Comparison of ENCODE assay signal across 8 cellular contexts in the genomic region with DNA sequence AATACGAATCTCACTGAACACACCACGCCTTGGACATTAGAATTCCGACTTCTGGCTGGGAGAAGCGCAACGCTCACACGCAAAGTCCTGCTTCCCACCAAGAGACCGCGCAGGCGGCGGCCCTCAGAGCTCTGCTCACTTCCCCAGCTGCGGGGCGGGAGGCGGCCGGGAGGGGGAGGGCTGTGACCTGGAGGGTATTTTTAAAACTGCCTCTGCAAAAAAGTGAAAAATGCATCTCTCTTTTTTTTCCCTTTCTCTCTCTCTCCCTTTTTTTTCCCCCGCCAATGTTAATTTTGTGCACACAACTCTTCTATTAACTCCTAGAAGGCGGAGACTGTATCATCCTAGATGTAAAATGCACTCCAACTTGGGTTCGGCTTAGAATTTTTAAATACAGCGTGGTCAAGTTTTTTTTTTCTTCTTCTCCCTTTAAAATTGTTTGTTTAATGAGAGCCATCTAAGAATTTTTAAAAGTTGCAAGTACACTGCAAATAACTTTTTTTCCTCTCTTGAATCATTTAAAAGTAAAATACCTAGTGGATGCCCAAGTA.
DNase-seq lines count a peak whose midpoint lies in the region; ATAC-seq and TF ChIP-seq lines count a peak whose summit lies in the region.

No MANE protein-coding gene starts in this region.

- peak overlapping the region; percentile 82 for H2AFZ ChIP-seq in GM23338

- H3K9me3 Mint-ChIP-seq in GM23338 = peaks cover 17% of the 10 kb centered on the region; the same call in 2 of the 3 replicates

- H3K36me3 ChIP-seq in GM23338 (ENCODE audit: insufficient read depth) = no peaks in the 10 kb centered on the region
- no peaks in the 10 kb centered on the region for H3K36me3 ChIP-seq in body of pancreas (replicated peaks in 1 of 2; ENCODE audit: insufficient read depth in 1 of 2, low read depth in 2 of 2)
- H3K36me3 ChIP-seq in testis (ENCODE audit: low read depth, missing control alignments) = no peaks in the 10 kb centered on the region

- ATAC-seq in GM18498 (IDR thresholded peaks at IDR 0.05; ENCODE audit: unreplicated experiment) (peak; percentile 47), GM23338 (peak; percentile 72), body of pancreas (peak; percentile 49), left lobe of liver (peak; percentile 54)

- no peaks in the 10 kb centered on the region for H3K9me2 ChIP-seq in GM23338 (ENCODE audit: insufficient read depth)

- no peaks in the 10 kb centered on the region for H4K20me1 ChIP-seq in GM23338 (replicated peaks; ENCODE audit: insufficient read depth)

- peak in 1 of 2 experiments; percentile 21; a peak in 1 of 4 replicates for TF ChIP-seq CTCF in GM23338 (conservative IDR thresholded peaks at IDR 0.05; ENCODE audit: low read depth in 2 of 2)
- TF ChIP-seq CTCF in LNCaP clone FGC (IDR thresholded peaks at IDR 0.05; ENCODE audit: control insufficient read depth, extremely low read depth, insufficient read depth) = no peak
- TF ChIP-seq CTCF in body of pancreas (IDR thresholded peaks at IDR 0.05) = peak in 3 of 7 experiments; percentile 10 to 45 (median 33)
- TF ChIP-seq CTCF in testis (IDR thresholded peaks at IDR 0.05) = peak in 1 of 3 experiments; percentile 27

- H3K4me3 ChIP-seq in GM23338 = peak overlapping the region; percentile 66
- peak overlapping the region; percentile 56 for H3K4me3 ChIP-seq in LNCaP clone FGC (ENCODE audit: low read depth, low read length)
- H3K4me3 ChIP-seq in body of pancreas = peak overlapping the region; percentile 31 to 35
- H3K4me3 ChIP-seq in testis = peak overlapping the region; percentile 79 to 89

- H3K36me3 Mint-ChIP-seq in GM23338 (ENCODE audit: low read depth) = peaks cover 3% of the 10 kb centered on the region; the same call in 2 of the 3 replicates

- TF ChIP-seq POLR2A in body of pancreas (IDR thresholded peaks at IDR 0.05) = no peak
- no peak for TF ChIP-seq POLR2A in testis (IDR thresholded peaks at IDR 0.05)

- intact Hi-C loops in body of pancreas (cut with DNase I) (no loop called here), testis (cut with DNase I; ENCODE audit: low total_unique reads) (loop anchor here (5.0 kb wide), 1 partner anchor 261 kb away; no protein-coding TSS in a partner anchor)

- in situ Hi-C loops in ACHN (cut with HindIII; ENCODE audit: low pct_ligation_motif_present, low pct_unique_long_range_greater_than_20kb, low sequenced_read_pairs) = no loop called here

- peak overlapping the region; percentile 84 for H3K4me3 Mint-ChIP-seq in GM23338

- H3K27me3 ChIP-seq in GM23338 (ENCODE audit: insufficient read depth) (no peaks in the 10 kb centered on the region), body of pancreas (no peaks in the 10 kb centered on the region), testis (no peaks in the 10 kb centered on the region)

- H3K79me2 ChIP-seq in GM23338 (replicated peaks; ENCODE audit: insufficient read depth) = no peaks in the 10 kb centered on the region

- H3K27me3 Mint-ChIP-seq in GM23338 (ENCODE audit: insufficient read depth, low read depth, poor library complexity) = peaks cover 20% of the 10 kb centered on the region

- H3K27ac ChIP-seq in GM23338 (ENCODE audit: low read depth) (peak overlapping the region; percentile 24), body of pancreas (peak overlapping the region; percentile 59 to 97 (median 94)), testis (peak overlapping the region; percentile 98 to 99)

- H3K4me1 Mint-ChIP-seq in GM23338 = peaks cover 14% of the 10 kb centered on the region

- H3K9me3 ChIP-seq in body of pancreas (no peaks in the 10 kb centered on the region), testis (no peaks in the 10 kb centered on the region)

- 11% methylated on average over 18 of the region's 18 CpGs for WGBS in body of pancreas, 2 donors
- WGBS in testis, 2 donors = 3 to 5% methylated on average over 18 of the region's 18 CpGs

- DNase-seq in GM23338 (ENCODE audit: low spot score) = peak; percentile 82
- no peak for DNase-seq in LNCaP clone FGC (ENCODE audit: low read depth)
- DNase-seq in body of pancreas = no peak
- DNase-seq in left lobe of liver (ENCODE audit: low spot score) = no peak
- DNase-seq in testis = no peak
- DNase-seq in stimulated activated CD4-positive, alpha-beta T cell treated with anti-CD3 and anti-CD28 coated beads, Interleukin-2, amount 100 ng/mL, for 48 hours = no peak
- DNase-seq in ACHN = no peak

- peaks cover 6% of the 10 kb centered on the region; the same call in 1 of the 2 replicates for H3K4me1 ChIP-seq in GM23338 (ENCODE audit: insufficient read depth)
- H3K4me1 ChIP-seq in body of pancreas = peaks cover 9% of the 10 kb centered on the region
- H3K4me1 ChIP-seq in testis = peaks cover 11% of the 10 kb centered on the region

- no peaks in the 10 kb centered on the region; the same call in 1 of the 2 replicates for H3F3A ChIP-seq in GM23338 (replicated peaks; ENCODE audit: low read depth)

- H3K4me2 ChIP-seq in GM23338 = peak overlapping the region; percentile 75

- H3K27ac Mint-ChIP-seq in GM23338 = peak overlapping the region; percentile 91; the same call in 1 of the 2 replicates

TF ChIP-seq in GM23338, 12 proteins besides CTCF, POLR2A, EP300 and RAD21:
- TF ChIP-seq ZNF114 (CRISPR knock-in tag; IDR thresholded peaks at IDR 0.05) (no peak), EZH2 (IDR thresholded peaks at IDR 0.05; ENCODE audit: low read depth, unreplicated experiment) (no peak), CREB1 (CRISPR knock-in tag; IDR thresholded peaks at IDR 0.05; ENCODE audit: low read depth) (no peak), JUNB (IDR thresholded peaks at IDR 0.05; ENCODE audit: unreplicated experiment) (no peak), EZH2phosphoT487 (IDR thresholded peaks at IDR 0.05; ENCODE audit: unreplicated experiment) (no peak)
- TF ChIP-seq, protein P1, sequence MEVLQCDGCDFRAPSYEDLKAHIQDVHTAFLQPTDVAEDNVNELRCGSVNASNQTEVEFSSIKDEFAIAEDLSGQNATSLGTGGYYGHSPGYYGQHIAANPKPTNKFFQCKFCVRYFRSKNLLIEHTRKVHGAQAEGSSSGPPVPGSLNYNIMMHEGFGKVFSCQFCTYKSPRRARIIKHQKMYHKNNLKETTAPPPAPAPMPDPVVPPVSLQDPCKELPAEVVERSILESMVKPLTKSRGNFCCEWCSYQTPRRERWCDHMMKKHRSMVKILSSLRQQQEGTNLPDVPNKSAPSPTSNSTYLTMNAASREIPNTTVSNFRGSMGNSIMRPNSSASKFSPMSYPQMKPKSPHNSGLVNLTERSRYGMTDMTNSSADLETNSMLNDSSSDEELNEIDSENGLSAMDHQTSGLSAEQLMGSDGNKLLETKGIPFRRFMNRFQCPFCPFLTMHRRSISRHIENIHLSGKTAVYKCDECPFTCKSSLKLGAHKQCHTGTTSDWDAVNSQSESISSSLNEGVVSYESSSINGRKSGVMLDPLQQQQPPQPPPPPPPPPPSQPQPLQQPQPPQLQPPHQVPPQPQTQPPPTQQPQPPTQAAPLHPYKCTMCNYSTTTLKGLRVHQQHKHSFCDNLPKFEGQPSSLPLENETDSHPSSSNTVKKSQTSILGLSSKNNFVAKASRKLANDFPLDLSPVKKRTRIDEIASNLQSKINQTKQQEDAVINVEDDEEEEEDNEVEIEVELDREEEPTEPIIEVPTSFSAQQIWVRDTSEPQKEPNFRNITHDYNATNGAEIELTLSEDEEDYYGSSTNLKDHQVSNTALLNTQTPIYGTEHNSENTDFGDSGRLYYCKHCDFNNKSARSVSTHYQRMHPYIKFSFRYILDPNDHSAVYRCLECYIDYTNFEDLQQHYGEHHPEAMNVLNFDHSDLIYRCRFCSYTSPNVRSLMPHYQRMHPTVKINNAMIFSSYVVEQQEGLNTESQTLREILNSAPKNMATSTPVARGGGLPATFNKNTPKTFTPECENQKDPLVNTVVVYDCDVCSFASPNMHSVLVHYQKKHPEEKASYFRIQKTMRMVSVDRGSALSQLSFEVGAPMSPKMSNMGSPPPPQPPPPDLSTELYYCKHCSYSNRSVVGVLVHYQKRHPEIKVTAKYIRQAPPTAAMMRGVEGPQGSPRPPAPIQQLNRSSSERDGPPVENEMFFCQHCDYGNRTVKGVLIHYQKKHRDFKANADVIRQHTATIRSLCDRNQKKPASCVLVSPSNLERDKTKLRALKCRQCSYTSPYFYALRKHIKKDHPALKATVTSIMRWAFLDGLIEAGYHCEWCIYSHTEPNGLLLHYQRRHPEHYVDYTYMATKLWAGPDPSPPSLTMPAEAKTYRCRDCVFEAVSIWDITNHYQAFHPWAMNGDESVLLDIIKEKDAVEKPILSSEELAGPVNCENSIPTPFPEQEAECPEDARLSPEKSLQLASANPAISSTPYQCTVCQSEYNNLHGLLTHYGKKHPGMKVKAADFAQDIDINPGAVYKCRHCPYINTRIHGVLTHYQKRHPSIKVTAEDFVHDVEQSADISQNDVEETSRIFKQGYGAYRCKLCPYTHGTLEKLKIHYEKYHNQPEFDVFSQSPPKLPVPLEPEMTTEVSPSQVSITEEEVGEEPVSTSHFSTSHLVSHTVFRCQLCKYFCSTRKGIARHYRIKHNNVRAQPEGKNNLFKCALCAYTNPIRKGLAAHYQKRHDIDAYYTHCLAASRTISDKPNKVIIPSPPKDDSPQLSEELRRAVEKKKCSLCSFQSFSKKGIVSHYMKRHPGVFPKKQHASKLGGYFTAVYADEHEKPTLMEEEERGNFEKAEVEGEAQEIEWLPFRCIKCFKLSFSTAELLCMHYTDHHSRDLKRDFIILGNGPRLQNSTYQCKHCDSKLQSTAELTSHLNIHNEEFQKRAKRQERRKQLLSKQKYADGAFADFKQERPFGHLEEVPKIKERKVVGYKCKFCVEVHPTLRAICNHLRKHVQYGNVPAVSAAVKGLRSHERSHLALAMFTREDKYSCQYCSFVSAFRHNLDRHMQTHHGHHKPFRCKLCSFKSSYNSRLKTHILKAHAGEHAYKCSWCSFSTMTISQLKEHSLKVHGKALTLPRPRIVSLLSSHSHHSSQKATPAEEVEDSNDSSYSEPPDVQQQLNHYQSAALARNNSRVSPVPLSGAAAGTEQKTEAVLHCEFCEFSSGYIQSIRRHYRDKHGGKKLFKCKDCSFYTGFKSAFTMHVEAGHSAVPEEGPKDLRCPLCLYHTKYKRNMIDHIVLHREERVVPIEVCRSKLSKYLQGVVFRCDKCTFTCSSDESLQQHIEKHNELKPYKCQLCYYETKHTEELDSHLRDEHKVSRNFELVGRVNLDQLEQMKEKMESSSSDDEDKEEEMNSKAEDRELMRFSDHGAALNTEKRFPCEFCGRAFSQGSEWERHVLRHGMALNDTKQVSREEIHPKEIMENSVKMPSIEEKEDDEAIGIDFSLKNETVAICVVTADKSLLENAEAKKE (CRISPR knock-in tag; IDR thresholded peaks at IDR 0.05) = no peak
TF ChIP-seq in GM23338: peak in this region for 0.

Comparison
In these comparisons a context has a peak if more than half of its experiments do, and no peak if none do; other contexts are left out.
1. H3K27ac ChIP-seq: peak in every context shown above with its lines; median percentile 98 in testis; 94 in body of pancreas; 24 in GM23338.
2. H3K4me3 ChIP-seq: peak in every context shown above with its lines; median percentile 84 in testis; 66 in GM23338; 56 in LNCaP clone FGC; 33 in body of pancreas.